ENCODE assay signal across 13 cellular contexts in genomic region chr17:45110676-45111611, GRCh38. TPM values are rescaled to one million over a fixed set of nuclear protein-coding genes. Genes with fewer than 3 reads are reported as not detected.
DNase-seq lines count a peak whose midpoint lies in the region; ATAC-seq and TF ChIP-seq lines count a peak whose summit lies in the region.
"Had no signal": no experiment of that assay in that cellular context is flagged by ENCODE, and none has a peak within 500 bp of the region (broad histone marks: within the 10 kb centered on the region; RNA-seq: fewer than 3 reads in every experiment).

No MANE protein-coding gene starts in this region.

- peak; percentile 38 for DNase-seq in NCI-H460 (ENCODE audit: extremely low read depth, low read depth)
- peak in 7 of 10 donors; percentile 40 to 66 (median 56) for DNase-seq in dorsolateral prefrontal cortex
- no peak for DNase-seq in mesothelial cell of epicardium (ENCODE audit: low spot score in 2 of 2, unreplicated experiment in 2 of 2)
- no peak for DNase-seq in inferior parietal cortex (ENCODE audit: extremely low spot score)
- no peak for DNase-seq in activated T-cell treated with anti-CD3 and anti-CD28 coated beads, Interleukin-2, amount 50 U/mL, for 24 hours
- DNase-seq in activated effector memory CD4-positive, alpha-beta T cell treated with Interleukin-2 at 50 U/mL for 16 hours: no peak
- DNase-seq: activated CD8-positive, alpha-beta memory T cell treated with anti-CD3 and anti-CD28 coated beads, Interleukin-2, amount 50 U/mL, for 48 hours; cortex of kidney; right lobe of liver had no signal

- no peaks in the 10 kb centered on the region for H3K9me3 Mint-ChIP-seq in mesothelial cell of epicardium
- no peaks in the 10 kb centered on the region for H3K9me3 Mint-ChIP-seq in activated T-cell treated with anti-CD3 and anti-CD28 coated beads, Interleukin-2, amount 50 U/mL, for 24 hours
- H3K9me3 Mint-ChIP-seq: stimulated activated effector memory CD8-positive, alpha-beta T cell treated with anti-CD3 and anti-CD28 coated beads, Interleukin-12 subunit alpha, Interleukin-12 subunit beta, amount 100 ng/mL, for 72 hours had no signal

- intact Hi-C loops in dorsolateral prefrontal cortex (cut with DNase I): loop anchor here in 1 of 2 donors (5.0 kb wide), 1 partner anchor 189 kb away; no protein-coding TSS in a partner anchor

- H3K4me3 Mint-ChIP-seq in mesothelial cell of epicardium: no peak overlapping the region
- H3K4me3 Mint-ChIP-seq in activated T-cell treated with anti-CD3 and anti-CD28 coated beads, Interleukin-2, amount 50 U/mL, for 24 hours: no peak overlapping the region
- H3K4me3 Mint-ChIP-seq: stimulated activated effector memory CD8-positive, alpha-beta T cell treated with anti-CD3 and anti-CD28 coated beads, Interleukin-12 subunit alpha, Interleukin-12 subunit beta, amount 100 ng/mL, for 72 hours had no signal

- H3K27ac ChIP-seq in dorsolateral prefrontal cortex (peak overlapping the region in 56 of 59 donors; percentile 13 to 86 (median 70)), temporal lobe (ENCODE audit: low read depth, low read length) (peak overlapping the region; percentile 61)
- H3K27ac ChIP-seq: right lobe of liver, SJSA1 had no signal

- no peaks in the 10 kb centered on the region for H3K27me3 ChIP-seq in dorsolateral prefrontal cortex
- H3K27me3 ChIP-seq: right lobe of liver, SJSA1 had no signal

- no peak for ATAC-seq in HG03460 (IDR thresholded peaks at IDR 0.05; ENCODE audit: unreplicated experiment)
- ATAC-seq: stimulated activated effector memory CD8-positive, alpha-beta T cell treated with anti-CD3 and anti-CD28 coated beads, Interleukin-12 subunit alpha, Interleukin-12 subunit beta, amount 100 ng/mL, for 72 hours had no signal

- H3K4me1 Mint-ChIP-seq in mesothelial cell of epicardium: peaks cover 2% of the 10 kb centered on the region
- H3K4me1 Mint-ChIP-seq in activated T-cell treated with anti-CD3 and anti-CD28 coated beads, Interleukin-2, amount 50 U/mL, for 24 hours (ENCODE audit: low read depth): no peaks in the 10 kb centered on the region

- H3K4me3 ChIP-seq in dorsolateral prefrontal cortex: no peak overlapping the region
- H3K4me3 ChIP-seq: right lobe of liver, SJSA1 had no signal

- peaks cover 11% of the 10 kb centered on the region for H3K36me3 Mint-ChIP-seq in mesothelial cell of epicardium
- H3K36me3 Mint-ChIP-seq in activated T-cell treated with anti-CD3 and anti-CD28 coated beads, Interleukin-2, amount 50 U/mL, for 24 hours (ENCODE audit: low read depth): peaks cover 35% of the 10 kb centered on the region

- TF ChIP-seq CTCF in dorsolateral prefrontal cortex (IDR thresholded peaks at IDR 0.05 in 54 of 56, conservative IDR thresholded peaks at IDR 0.05 in 2 of 56; ENCODE audit: low read depth in 1 of 56, partially characterized antibody in 56 of 56) (peak in 2 of 56 donors; percentile 24 to 28), mesothelial cell of epicardium (IDR thresholded peaks at IDR 0.05; ENCODE audit: unreplicated experiment) (no peak)

- no peaks in the 10 kb centered on the region for H3K27me3 Mint-ChIP-seq in mesothelial cell of epicardium (ENCODE audit: low read depth)
- no peaks in the 10 kb centered on the region for H3K27me3 Mint-ChIP-seq in activated T-cell treated with anti-CD3 and anti-CD28 coated beads, Interleukin-2, amount 50 U/mL, for 24 hours

- H3K27ac Mint-ChIP-seq in mesothelial cell of epicardium: peak overlapping the region; percentile 25
- no peak overlapping the region for H3K27ac Mint-ChIP-seq in activated T-cell treated with anti-CD3 and anti-CD28 coated beads, Interleukin-2, amount 50 U/mL, for 24 hours
- H3K27ac Mint-ChIP-seq: stimulated activated effector memory CD8-positive, alpha-beta T cell treated with anti-CD3 and anti-CD28 coated beads, Interleukin-12 subunit alpha, Interleukin-12 subunit beta, amount 100 ng/mL, for 72 hours had no signal

RNA-seq across cellular contexts. Expression of gene PLCD3, which starts 21.4 kb away (rescaled TPM):
- 92.9 and 99.6 TPM in 2 replicates for total RNA-seq in NCI-H460 (2014; rRNA removed; shearing (Covaris generic))
- 78.6 and 108 TPM in 2 replicates for polyA plus RNA-seq in NCI-H460 (2014; cell fraction: nucleus; rRNA removed)
- total RNA-seq in dorsolateral prefrontal cortex (100 to 1,000 TPM in 42 of 120 experiments, 10 to 100 TPM in 78; 51.7 to 195 (median 91.1) TPM), mesothelial cell of epicardium (46.6 to 54.0 TPM (median 52.6 TPM) in 3 replicates), temporal lobe (3.9 TPM)

RNA-seq across cellular contexts. Expression of gene ACBD4, which starts 24.5 kb away (rescaled TPM):
- 12.0 and 12.3 TPM in 2 replicates for total RNA-seq in NCI-H460 (2014; rRNA removed; shearing (Covaris generic))
- 42.4 and 51.4 TPM in 2 replicates for polyA plus RNA-seq in NCI-H460 (2014; cell fraction: nucleus; rRNA removed)
- total RNA-seq in dorsolateral prefrontal cortex (10 to 100 TPM; 15.7 to 37.1 (median 23.9) TPM), mesothelial cell of epicardium (17.0 to 17.4 TPM (median 17.4 TPM) in 3 replicates), temporal lobe (4.2 TPM)

RNA-seq across cellular contexts. Expression of gene HEXIM1, which starts 37.3 kb away (rescaled TPM):
- total RNA-seq in NCI-H460 (2014; rRNA removed; shearing (Covaris generic)): 11.5 and 19.0 TPM in 2 replicates
- polyA plus RNA-seq in NCI-H460 (2014; cell fraction: nucleus; rRNA removed): 5.2 and 7.5 TPM in 2 replicates
- total RNA-seq in dorsolateral prefrontal cortex (10 to 100 TPM; 21.0 to 74.9 (median 50.4) TPM), mesothelial cell of epicardium (38.2 to 40.6 TPM (median 38.8 TPM) in 3 replicates), temporal lobe (8.1 TPM)

RNA-seq across cellular contexts. Expression of gene NMT1, which starts 49.8 kb away (rescaled TPM):
- 88.9 and 561 TPM in 2 replicates for total RNA-seq in NCI-H460 (2014; rRNA removed; shearing (Covaris generic))
- polyA plus RNA-seq in NCI-H460 (2014; cell fraction: nucleus; rRNA removed): 66.9 and 86.9 TPM in 2 replicates
- total RNA-seq in dorsolateral prefrontal cortex (100 to 1,000 TPM; 111 to 220 (median 159) TPM), mesothelial cell of epicardium (80.6 to 86.1 TPM (median 80.9 TPM) in 3 replicates), temporal lobe (26.8 TPM)

RNA-seq across cellular contexts. Expression of gene HEXIM2, which starts 50.7 kb away (rescaled TPM):
- 4.0 and 6.4 TPM in 2 replicates for total RNA-seq in NCI-H460 (2014; rRNA removed; shearing (Covaris generic))
- 9.2 and 9.3 TPM in 2 replicates for polyA plus RNA-seq in NCI-H460 (2014; cell fraction: nucleus; rRNA removed)
- total RNA-seq in dorsolateral prefrontal cortex (10 to 100 TPM in 73 of 120 experiments, 1 to 10 TPM in 47; 5.1 to 16.7 (median 10.8) TPM), mesothelial cell of epicardium (6.5 to 9.6 TPM (median 7.7 TPM) in 3 replicates), temporal lobe (8.4 TPM)

Comparison
In these comparisons a context has a peak if more than half of its experiments do, and no peak if none do; other contexts are left out.
1. DNase-seq: peak in NCI-H460 (single experiment) and dorsolateral prefrontal cortex (7 of 10); none in mesothelial cell of epicardium (0 of 2), inferior parietal cortex (single experiment), activated T-cell treated with anti-CD3 and anti-CD28 coated beads, Interleukin-2, amount 50 U/mL, for 24 hours (single experiment) and activated effector memory CD4-positive, alpha-beta T cell treated with Interleukin-2 at 50 U/mL for 16 hours (single experiment).